ENCODE assay signal across 8 cellular contexts in the genomic region with DNA sequence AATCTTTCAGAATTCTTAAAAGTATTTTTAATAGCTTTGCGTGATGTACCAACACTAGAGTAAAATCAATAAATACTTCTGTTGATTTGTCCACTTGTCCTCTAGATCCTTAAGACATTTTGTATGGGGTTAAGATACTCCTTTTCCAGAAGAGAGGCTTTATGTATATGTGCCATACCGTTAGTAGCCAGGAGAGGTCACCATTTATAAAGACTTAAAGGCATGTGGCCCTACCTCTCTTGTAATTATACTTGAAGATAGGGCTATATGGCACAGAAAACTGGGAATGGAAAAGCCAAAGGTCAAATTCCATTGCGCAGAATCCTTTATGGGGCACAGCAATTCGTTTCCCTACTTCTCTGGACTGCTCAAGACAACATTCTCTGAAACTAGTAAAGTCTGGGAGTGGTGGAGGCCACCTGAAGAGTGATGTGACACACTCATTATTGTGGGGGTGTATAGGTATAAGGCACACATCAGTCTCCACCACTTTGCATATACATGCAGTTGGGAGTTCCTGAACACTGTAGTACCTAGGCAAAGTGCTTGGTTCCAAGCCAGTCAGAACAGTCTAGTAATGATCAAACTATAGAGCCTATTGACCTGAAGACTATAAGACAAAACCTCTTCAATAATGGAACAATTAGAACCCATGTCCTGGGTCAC.
DNase-seq lines count a peak whose midpoint lies in the region; FAIRE-seq and TF ChIP-seq lines count a peak whose summit lies in the region.

No MANE protein-coding gene starts in this region.

- H3K9me3 ChIP-seq in Loucy (ENCODE audit: insufficient read depth, low read depth, low read length), result no peaks in the 10 kb centered on the region; the same call in 1 of the 2 replicates

- H3F3A ChIP-seq in Loucy (ENCODE audit: low read depth), result peaks cover 4% of the 10 kb centered on the region; the same call in 1 of the 2 replicates

- peak; percentile 89 for FAIRE-seq in G401.6 (lab: Jason Lieb, UNC)

- no peaks in the 10 kb centered on the region for H4K20me1 ChIP-seq in Loucy (ENCODE audit: insufficient read depth, low read length, poor library complexity, severe bottlenecking)

- TF ChIP-seq CTCF in 22Rv1 (IDR thresholded peaks at IDR 0.05) (peak; percentile 83), Loucy (conservative IDR thresholded peaks at IDR 0.05; ENCODE audit: low read length) (peak; percentile 68), fibroblast of mammary gland (conservative IDR thresholded peaks at IDR 0.05; ENCODE audit: control insufficient read depth, insufficient read depth, low read depth, low read length) (peak; percentile 79)

- no peaks in the 10 kb centered on the region for H3K27me3 ChIP-seq in Loucy (ENCODE audit: insufficient read depth, low read length, poor library complexity, severe bottlenecking)

- H3K4me3 ChIP-seq in Loucy (ENCODE audit: low read length, poor library complexity, severe bottlenecking) (peak overlapping the region; percentile 68), fibroblast of mammary gland (ENCODE audit: control insufficient read depth, low read depth, low read length) (no peak overlapping the region)

- peaks cover 22% of the 10 kb centered on the region for H3K4me1 ChIP-seq in Loucy (ENCODE audit: insufficient read depth, low read length, poor library complexity, severe bottlenecking)

- H3K9ac ChIP-seq in Loucy (ENCODE audit: low read depth, low read length, poor library complexity, severe bottlenecking), result peak overlapping the region; percentile 41

- H3K9me2 ChIP-seq in Loucy (replicated peaks; ENCODE audit: low read depth, low read length), result no peaks in the 10 kb centered on the region

- peak; percentile 70 for DNase-seq in HCEC 1CT
- peak; percentile 56 for DNase-seq in SKM-1 (lab: John Stamatoyannopoulos, UW; ENCODE audit: unreplicated experiment)
- DNase-seq in fibroblast of mammary gland (ENCODE audit: low read depth), result peak; percentile 67
- peak; percentile 38 for DNase-seq in non-pigmented ciliary epithelial cell (ENCODE audit: low read depth)
- no peak for DNase-seq in activated CD8-positive, alpha-beta memory T cell treated with anti-CD3 and anti-CD28 coated beads, Interleukin-2, amount 50 U/mL, for 4 hours

- H3K79me2 ChIP-seq in Loucy (ENCODE audit: insufficient read depth, low read length), result no peaks in the 10 kb centered on the region

- no peaks in the 10 kb centered on the region for H3K36me3 ChIP-seq in Loucy (ENCODE audit: insufficient read depth, low read length)

- peak overlapping the region; percentile 67; the same call in 1 of the 2 replicates for H2AFZ ChIP-seq in Loucy (ENCODE audit: low read length)

- H3K27ac ChIP-seq in 22Rv1, result no peak overlapping the region

- H3K4me2 ChIP-seq in Loucy (ENCODE audit: low read depth, low read length, poor library complexity, severe bottlenecking), result peak overlapping the region; percentile 71
